18 cellular contexts compared by ENCODE assay signal in the genomic region with DNA sequence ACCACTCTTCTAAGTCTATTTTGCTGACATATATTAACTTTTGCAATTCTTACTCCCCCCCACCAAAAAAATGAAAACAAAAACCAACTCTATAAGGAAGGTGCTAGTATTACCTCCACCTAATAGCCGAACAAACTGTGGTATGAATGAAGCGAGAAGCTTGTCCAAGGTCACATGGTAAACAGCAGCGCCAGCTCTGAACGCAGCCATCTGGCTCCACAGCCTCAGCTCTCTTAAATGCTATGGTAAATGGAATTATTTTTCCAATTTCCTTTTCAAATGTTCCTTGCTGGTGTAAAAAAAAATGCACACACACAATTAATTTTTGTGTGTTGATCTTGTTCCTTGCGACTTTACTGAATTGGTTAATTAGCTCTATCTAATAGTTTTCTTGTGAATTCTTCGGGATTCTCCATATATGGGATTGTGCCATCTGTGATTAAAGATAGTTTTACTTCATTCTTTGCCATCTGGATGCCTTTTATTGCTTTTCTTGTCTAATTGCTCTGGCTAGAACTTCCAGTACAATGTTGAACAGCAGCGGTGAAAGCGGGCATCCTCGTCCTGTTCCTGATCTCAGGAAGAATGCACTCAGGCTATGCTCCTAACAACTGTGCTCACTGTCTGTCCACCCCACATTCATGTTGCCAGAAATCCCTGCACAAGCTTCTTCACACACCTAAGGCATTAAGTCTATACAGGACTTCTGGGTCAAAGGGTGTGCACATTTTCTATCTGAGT.
"Had no signal": no experiment of that assay in that cellular context is flagged by ENCODE, and none has a peak within 500 bp of the region (broad histone marks: within the 10 kb centered on the region; RNA-seq: fewer than 3 reads in every experiment).

No MANE protein-coding gene starts in this region.

- H3K4me1 Mint-ChIP-seq: memory B cell had no signal

- H3K36me3 Mint-ChIP-seq: memory B cell; natural killer cell treated with Interleukin-12 subunit alpha and Interleukin-12 subunit beta and Interleukin-15 and Interleukin-18, amount 100 ng/mL, for 72 hours had no signal

- H3K4me3 Mint-ChIP-seq: activated naive CD8-positive, alpha-beta T cell treated with anti-CD3 and anti-CD28 coated beads, Interleukin-2, amount 50 U/mL, for 24 hours; effector memory CD8-positive, alpha-beta T cell; memory B cell; natural killer cell treated with Interleukin-12 subunit alpha and Interleukin-12 subunit beta and Interleukin-15 and Interleukin-18, amount 100 ng/mL, for 72 hours had no signal

- H3K27ac Mint-ChIP-seq: effector memory CD8-positive, alpha-beta T cell; memory B cell; natural killer cell treated with Interleukin-12 subunit alpha and Interleukin-12 subunit beta and Interleukin-15 and Interleukin-18, amount 100 ng/mL, for 72 hours had no signal

- ATAC-seq: activated CD4-positive, CD25-positive, alpha-beta regulatory T cell treated with anti-CD3 and anti-CD28 coated beads, Interleukin-2, amount 50 U/mL, for 24 hours; activated naive CD8-positive, alpha-beta T cell treated with anti-CD3 and anti-CD28 coated beads, Interleukin-2, amount 50 U/mL, for 24 hours; effector memory CD8-positive, alpha-beta T cell; gastrocnemius medialis; heart right ventricle; natural killer cell treated with Interleukin-12 subunit alpha and Interleukin-12 subunit beta and Interleukin-15 and Interleukin-18, amount 100 ng/mL, for 72 hours; psoas muscle; upper lobe of right lung had no signal

- H3K27me3 Mint-ChIP-seq: activated naive CD8-positive, alpha-beta T cell treated with anti-CD3 and anti-CD28 coated beads, Interleukin-2, amount 50 U/mL, for 24 hours; effector memory CD8-positive, alpha-beta T cell had no signal

- H3K9me3 Mint-ChIP-seq: activated naive CD8-positive, alpha-beta T cell treated with anti-CD3 and anti-CD28 coated beads, Interleukin-2, amount 50 U/mL, for 24 hours; effector memory CD8-positive, alpha-beta T cell; memory B cell; natural killer cell treated with Interleukin-12 subunit alpha and Interleukin-12 subunit beta and Interleukin-15 and Interleukin-18, amount 100 ng/mL, for 72 hours had no signal

- H3K27ac ChIP-seq: colonic mucosa, epithelial cell of prostate, gastrocnemius medialis, heart right ventricle, left ventricle myocardium inferior, suprapubic skin, upper lobe of right lung had no signal

- DNase-seq: activated CD4-positive, alpha-beta T cell treated with anti-CD3 and anti-CD28 coated beads, Interleukin-2, amount 50 U/mL, for 48 hours; activated naive CD4-positive, alpha-beta T cell treated with Interleukin-2 at 50 U/mL for 16 hours; activated naive CD8-positive, alpha-beta T cell treated with anti-CD3 and anti-CD28 coated beads, Interleukin-2, amount 50 U/mL, for 24 hours; activated T-cell treated with anti-CD3 and anti-CD28 coated beads, Interleukin-2, amount 50 U/mL, for 48 hours; colonic mucosa; effector memory CD8-positive, alpha-beta T cell; gastrocnemius medialis; heart right ventricle; left ventricle myocardium inferior; psoas muscle; stimulated activated CD4-positive, alpha-beta T cell treated with anti-CD3 and anti-CD28 coated beads, Interleukin-2, amount 100 ng/mL, for 24 hours; stimulated activated naive CD4-positive, alpha-beta T cell; upper lobe of right lung had no signal
